ENCODE assay signal across 1 cellular context in the genomic region with DNA sequence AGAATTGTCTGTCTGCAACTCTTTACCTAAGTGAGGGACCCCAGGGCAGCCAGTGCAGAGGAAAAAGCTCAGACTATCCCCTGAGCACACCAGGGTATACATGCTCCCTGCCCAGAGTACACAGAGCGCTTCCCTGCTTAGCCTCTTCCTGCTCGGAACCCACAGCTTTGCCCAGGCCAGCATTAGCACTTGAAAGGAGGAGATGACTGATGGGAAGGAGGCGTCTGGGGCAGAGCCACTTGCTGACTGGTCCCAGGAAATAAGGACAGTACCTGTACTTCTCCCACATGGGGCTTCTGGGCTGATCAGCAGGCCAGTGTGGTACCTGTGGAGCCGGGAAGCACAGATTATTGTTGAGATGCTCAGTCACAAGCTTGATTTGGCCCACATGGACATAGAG.
TF ChIP-seq lines count a peak whose summit lies in the region.

No MANE protein-coding gene starts in this region.

TF ChIP-seq in GM23338, 12 proteins besides CTCF, POLR2A, EP300 and RAD21 (continued from another document):
- TF ChIP-seq NANOG (IDR thresholded peaks at IDR 0.05; ENCODE audit: borderline replicate concordance), result no peak
- TF ChIP-seq CREB1 (CRISPR knock-in tag; IDR thresholded peaks at IDR 0.05; ENCODE audit: low read depth), result no peak
